ENCODE assay signal across 1 cellular context in genomic region chr19:42028304-42029216, GRCh38.
A peak's percentile ranks its signal among the peaks of the same experiment; 100 is the strongest.
TF ChIP-seq lines count a peak whose summit lies in the region.

No MANE protein-coding gene starts in this region.

TF ChIP-seq in H1, 55 proteins besides CTCF, POLR2A, EP300 and RAD21:
- TF ChIP-seq BACH1 (IDR thresholded peaks at IDR 0.05; ENCODE audit: low read length) (no peak), RFX5 (IDR thresholded peaks at IDR 0.05; ENCODE audit: borderline replicate concordance, low read depth, low read length) (no peak), EGR1 (IDR thresholded peaks at IDR 0.05; ENCODE audit: borderline replicate concordance, low read depth, low read length) (no peak; the same call in 1 of the 2 replicates), BCL11A (IDR thresholded peaks at IDR 0.05; ENCODE audit: low read depth in 2 of 2, low read length in 2 of 2) (no peak), KDM5A (IDR thresholded peaks at IDR 0.05; ENCODE audit: low read length) (no peak), ATF3 (IDR thresholded peaks at IDR 0.05; ENCODE audit: insufficient read depth, low read depth, low read length) (no peak), FOSL1 (IDR thresholded peaks at IDR 0.05; ENCODE audit: insufficient read depth, low read depth, low read length) (no peak), SP1 (IDR thresholded peaks at IDR 0.05; ENCODE audit: low read depth, low read length) (no peak), JUND (IDR thresholded peaks at IDR 0.05; ENCODE audit: low read length) (peak; percentile 53; the same call in 1 of the 2 replicates), TBP (IDR thresholded peaks at IDR 0.05; ENCODE audit: low read depth, low read length) (peak; percentile 71), POLR2AphosphoS5 (IDR thresholded peaks at IDR 0.05; ENCODE audit: low read depth, low read length) (peak; percentile 40; the same call in 1 of the 2 replicates), NRF1 (IDR thresholded peaks at IDR 0.05; ENCODE audit: low read depth, low read length) (no peak), SRF (IDR thresholded peaks at IDR 0.05; ENCODE audit: low read depth, low read length) (no peak), SUZ12 (IDR thresholded peaks at IDR 0.05; ENCODE audit: low read length) (no peak), TAF7 (optimal IDR thresholded peaks at IDR 0.05; ENCODE audit: borderline replicate concordance, low read depth, low read length) (no peak), CREB1 (IDR thresholded peaks at IDR 0.05) (no peak), TEAD4 (IDR thresholded peaks at IDR 0.05; ENCODE audit: low read depth, low read length) (no peak), TAF1 (IDR thresholded peaks at IDR 0.05; ENCODE audit: low read depth, low read length) (peak; percentile 43; the same call in 1 of the 2 replicates), RBBP5 (IDR thresholded peaks at IDR 0.05; ENCODE audit: borderline replicate concordance, low read depth, low read length) (no peak), MAX (IDR thresholded peaks at IDR 0.05) (no peak), MAFK (IDR thresholded peaks at IDR 0.05; ENCODE audit: low read depth, low read length) (no peak), ZNF274 (IDR thresholded peaks at IDR 0.05; ENCODE audit: borderline replicate concordance, extremely low read depth, low read length) (no peak), CHD2 (IDR thresholded peaks at IDR 0.05; ENCODE audit: low read length) (no peak; the same call in 1 of the 2 replicates), SIN3A (conservative IDR thresholded peaks at IDR 0.05 in 1 of 2, IDR thresholded peaks at IDR 0.05 in 1 of 2; ENCODE audit: low read depth in 1 of 2, low read length in 2 of 2) (peak in 1 of 2 experiments; percentile 73; a peak in 1 of 4 replicates), CHD7 (IDR thresholded peaks at IDR 0.05; ENCODE audit: insufficient replicate concordance, low read length) (no peak), GABPA (IDR thresholded peaks at IDR 0.05; ENCODE audit: borderline replicate concordance, insufficient read depth, low read length) (peak; percentile 82; the same call in 1 of the 2 replicates), EZH2 (IDR thresholded peaks at IDR 0.05; ENCODE audit: low read depth, low read length, severe bottlenecking) (no peak), SP2 (IDR thresholded peaks at IDR 0.05; ENCODE audit: low read length) (no peak), SIX5 (IDR thresholded peaks at IDR 0.05; ENCODE audit: low read depth, low read length) (no peak), SP4 (IDR thresholded peaks at IDR 0.05; ENCODE audit: low read length) (no peak), CHD1 (IDR thresholded peaks at IDR 0.05; ENCODE audit: low read depth, low read length) (no peak), TCF12 (IDR thresholded peaks at IDR 0.05; ENCODE audit: low read depth, low read length) (no peak), NANOG (IDR thresholded peaks at IDR 0.05; ENCODE audit: insufficient read depth, low read depth, low read length, poor library complexity, severe bottlenecking) (no peak), PHF8 (conservative IDR thresholded peaks at IDR 0.05; ENCODE audit: low read depth, low read length) (0 out of 2 replicates have a peak, but pooled peaks have one; percentile 42), GTF2F1 (IDR thresholded peaks at IDR 0.05; ENCODE audit: borderline replicate concordance, low read depth, low read length) (no peak)
